Comparison of ENCODE assay signal across 8 cellular contexts in the genomic region with DNA sequence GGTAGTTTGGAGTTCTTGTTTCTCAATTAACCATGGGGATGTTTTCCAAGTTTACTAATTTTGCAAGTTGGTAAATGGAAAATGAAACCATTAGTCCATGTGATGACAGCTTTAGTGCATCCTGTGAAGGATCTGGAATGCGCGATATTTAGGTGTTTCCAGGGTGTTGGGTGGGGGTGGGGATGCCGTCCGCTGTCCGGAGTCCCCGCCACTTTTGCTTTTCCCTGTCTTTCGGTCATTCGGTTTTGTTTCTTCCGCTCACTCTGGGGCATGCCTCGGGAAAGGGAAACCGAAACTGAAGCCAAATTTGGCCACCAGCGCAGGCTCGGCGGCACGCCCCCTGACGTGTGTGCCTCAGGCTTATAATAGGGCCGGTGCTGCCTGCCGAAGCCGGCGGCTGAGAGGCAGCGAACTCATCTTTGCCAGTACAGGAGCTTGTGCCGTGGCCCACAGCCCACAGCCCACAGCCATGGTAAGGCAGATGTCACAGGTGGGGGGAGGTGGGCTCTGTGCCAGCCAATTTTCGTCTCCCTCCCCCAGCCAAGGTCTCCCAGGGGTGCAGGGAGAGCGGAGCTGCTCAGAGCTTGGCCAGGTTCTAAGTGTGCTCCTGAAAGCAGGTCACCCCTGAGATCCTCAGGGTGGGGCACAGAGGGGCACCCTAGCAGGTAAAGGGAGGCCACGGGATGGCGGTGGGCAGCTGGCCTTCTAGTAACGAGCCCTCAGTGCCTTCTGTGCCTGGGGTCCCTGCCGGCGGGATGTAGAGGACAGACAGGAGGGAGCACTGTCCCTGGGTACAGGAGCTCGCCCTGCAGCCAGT. TPM values are rescaled to one million over a fixed set of nuclear protein-coding genes. Genes with fewer than 3 reads are reported as not detected.
A peak's percentile ranks its signal among the peaks of the same experiment; 100 is the strongest.
DNase-seq lines count a peak whose midpoint lies in the region; ATAC-seq and TF ChIP-seq lines count a peak whose summit lies in the region.

A gene (plus strand): TSS at position 393 of the 817 bp plus-strand sequence. CDS start 77 bp downstream, at position 470.

- DNase-seq in NCI-H2029 (lab: John Stamatoyannopoulos, UW) (peak; percentile 76), WERI-Rb-1 (no peak), mammary epithelial cell (peak; percentile 82), iPS-NIHi7 (ENCODE audit: extremely low spot score) (peak; percentile 63), smooth muscle cell (lab: John Stamatoyannopoulos, UW; ENCODE audit: unreplicated experiment) (peak; percentile 53), NCI-H82 treated with DMSO at 0.1 percent for 48 hours (lab: John Stamatoyannopoulos, UW; ENCODE audit: unreplicated experiment) (no peak)

- H3F3A ChIP-seq in smooth muscle cell (ENCODE audit: low read depth): peaks cover 4% of the 10 kb centered on the region

- H3K4me2 ChIP-seq in mammary epithelial cell (ENCODE audit: insufficient read depth, low read depth, low read length) (peak within 1 kb of the TSS; percentile 84), smooth muscle cell (peak within 1 kb of the TSS; percentile 83)

- H4K20me1 ChIP-seq in mammary epithelial cell (ENCODE audit: insufficient read depth, low read length) (no peaks in the 10 kb centered on the region), smooth muscle cell (ENCODE audit: low read depth) (no peaks in the 10 kb centered on the region)

- peak; percentile 67 for ATAC-seq in HG02610 (IDR thresholded peaks at IDR 0.05; ENCODE audit: unreplicated experiment)

- H3K79me2 ChIP-seq in mammary epithelial cell (ENCODE audit: insufficient read depth, low read length): no peaks in the 10 kb centered on the region
- no peaks in the 10 kb centered on the region for H3K79me2 ChIP-seq in smooth muscle cell (ENCODE audit: low read depth)

- CTCF ChIA-PET in mammary epithelial cell (lab: Charles Lee; ENCODE audit: low non-redundant PET): no interaction called here

- no peaks in the 10 kb centered on the region for H3K9me3 ChIP-seq in WERI-Rb-1 (ENCODE audit: severe bottlenecking)
- no peaks in the 10 kb centered on the region for H3K9me3 ChIP-seq in mammary epithelial cell (replicated peaks; ENCODE audit: insufficient read depth, low read length)
- no peaks in the 10 kb centered on the region for H3K9me3 ChIP-seq in smooth muscle cell (replicated peaks; ENCODE audit: low read depth)

- dilution Hi-C loops in mammary epithelial cell (cut with HindIII; ENCODE audit: low sequenced_read_pairs): no loop called here

- H3K4me3 ChIP-seq in GM12875 (ENCODE audit: low read depth, low read length) (peak within 1 kb of the TSS; percentile 78), WERI-Rb-1 (ENCODE audit: low read depth, low read length) (no peak within 1 kb of the TSS), mammary epithelial cell (replicated peaks in 1 of 3; ENCODE audit: insufficient read depth in 1 of 3, low read depth in 2 of 3, low read length in 3 of 3) (peak within 1 kb of the TSS; percentile 63 to 86 (median 67)), smooth muscle cell (peak within 1 kb of the TSS; percentile 60)

- intact Hi-C loops in mammary epithelial cell (cut with micrococcal nuclease): loop anchor here (10.0 kb wide), 1 partner anchor 101 kb away; a partner anchor contains a TSS

- H3K4me1 ChIP-seq in mammary epithelial cell (ENCODE audit: insufficient read depth, low read length) (peaks cover 8% of the 10 kb centered on the region), smooth muscle cell (ENCODE audit: low read depth) (peaks cover 14% of the 10 kb centered on the region)

- peak within 1 kb of the TSS; percentile 66 for H3K9ac ChIP-seq in mammary epithelial cell (ENCODE audit: insufficient read depth, low read length)
- peak within 1 kb of the TSS; percentile 40 for H3K9ac ChIP-seq in smooth muscle cell (ENCODE audit: low read depth)

- H3K27ac ChIP-seq in WERI-Rb-1 (peak within 1 kb of the TSS; percentile 49), mammary epithelial cell (ENCODE audit: insufficient read depth, low read depth, low read length) (peak within 1 kb of the TSS; percentile 52), smooth muscle cell (ENCODE audit: low read depth) (peak within 1 kb of the TSS; percentile 42)

- H2AFZ ChIP-seq in mammary epithelial cell (ENCODE audit: low read depth, low read length) (peak within 1 kb of the TSS; percentile 94), smooth muscle cell (ENCODE audit: low read depth) (peak within 1 kb of the TSS; percentile 29)

- H3K27me3 ChIP-seq in WERI-Rb-1 (ENCODE audit: insufficient read depth, low read depth, severe bottlenecking) (no peaks in the 10 kb centered on the region), mammary epithelial cell (ENCODE audit: insufficient read depth, low read length) (no peaks in the 10 kb centered on the region), smooth muscle cell (ENCODE audit: low read depth) (no peaks in the 10 kb centered on the region)

- BruUV-seq in mammary epithelial cell (replicated peaks; lab: Mats Ljungman, UMichigan): TSS peak; percentile 69

- in situ Hi-C loops in mammary epithelial cell (cut with MboI; ENCODE audit: low sequenced_read_pairs in 2 of 2): no loop called here

- H3K36me3 ChIP-seq in WERI-Rb-1 (no peaks in the 10 kb centered on the region), mammary epithelial cell (ENCODE audit: insufficient read depth, low read length) (no peaks in the 10 kb centered on the region), smooth muscle cell (ENCODE audit: low read depth) (no peaks in the 10 kb centered on the region)

- 0% methylated on average over 16 of the region's 30 CpGs for WGBS in mammary epithelial cell (ENCODE audit: low coverage, missing lambda C conversion rate)
- WGBS in smooth muscle cell (ENCODE audit: low lambda C conversion rate): 12% methylated on average over 30 of the region's 30 CpGs

- no peak for TF ChIP-seq CTCF in GM12875 (IDR thresholded peaks at IDR 0.05; ENCODE audit: borderline replicate concordance, insufficient read depth, low read depth, low read length)
- TF ChIP-seq CTCF in WERI-Rb-1 (IDR thresholded peaks at IDR 0.05; ENCODE audit: low read depth, low read length): no peak
- TF ChIP-seq CTCF in mammary epithelial cell (conservative IDR thresholded peaks at IDR 0.05 in 1 of 2, IDR thresholded peaks at IDR 0.05 in 1 of 2; ENCODE audit: extremely low read depth in 1 of 2, insufficient read depth in 1 of 2, low read depth in 1 of 2, low read length in 2 of 2): no peak
- TF ChIP-seq CTCF in smooth muscle cell (IDR thresholded peaks at IDR 0.05; ENCODE audit: borderline replicate concordance, insufficient read depth, poor library complexity, severe bottlenecking): no peak

RNA-seq across cellular contexts. Expression of the gene that starts here (rescaled TPM):
- total RNA-seq in mammary epithelial cell (10 to 100 TPM in 1 of 2 donors, 1 to 10 TPM in 1; 6.8 to 14.0 TPM), smooth muscle cell (49.1 and 109 TPM in 2 replicates)
- polyA plus RNA-seq in mammary epithelial cell (11.6 TPM), smooth muscle cell (147 and 148 TPM in 2 replicates)
- 2.6 TPM for polyA minus RNA-seq in mammary epithelial cell

Comparison
In these comparisons a context has a peak if more than half of its experiments do, and no peak if none do; other contexts are left out.
1. RNA of the gene that starts here (polyA plus RNA-seq): 147 to 148 TPM in smooth muscle cell; 11.6 TPM in mammary epithelial cell (single experiment); every median in the first group is over 10 times any median in the second.
2. DNase-seq: peak in NCI-H2029 (single experiment), mammary epithelial cell (single experiment), iPS-NIHi7 (single experiment) and smooth muscle cell (single experiment); none in WERI-Rb-1 (single experiment) and NCI-H82 treated with DMSO at 0.1 percent for 48 hours (single experiment).
3. Peak in every context shown above with its lines, with median percentiles within 50 percentile points of each other: H3K27ac ChIP-seq.